ENCODE assay signal across 9 cellular contexts in genomic region chr5:64165500-64166200, GRCh38. TPM values are rescaled to one million over a fixed set of nuclear protein-coding genes. Genes with fewer than 3 reads are reported as not detected.
DNase-seq lines count a peak whose midpoint lies in the region; ATAC-seq, FAIRE-seq and TF ChIP-seq lines count a peak whose summit lies in the region.
"Had no signal": no experiment of that assay in that cellular context is flagged by ENCODE, and none has a peak within 500 bp of the region (broad histone marks: within the 10 kb centered on the region; RNA-seq: fewer than 3 reads in every experiment).

A gene with protein sequence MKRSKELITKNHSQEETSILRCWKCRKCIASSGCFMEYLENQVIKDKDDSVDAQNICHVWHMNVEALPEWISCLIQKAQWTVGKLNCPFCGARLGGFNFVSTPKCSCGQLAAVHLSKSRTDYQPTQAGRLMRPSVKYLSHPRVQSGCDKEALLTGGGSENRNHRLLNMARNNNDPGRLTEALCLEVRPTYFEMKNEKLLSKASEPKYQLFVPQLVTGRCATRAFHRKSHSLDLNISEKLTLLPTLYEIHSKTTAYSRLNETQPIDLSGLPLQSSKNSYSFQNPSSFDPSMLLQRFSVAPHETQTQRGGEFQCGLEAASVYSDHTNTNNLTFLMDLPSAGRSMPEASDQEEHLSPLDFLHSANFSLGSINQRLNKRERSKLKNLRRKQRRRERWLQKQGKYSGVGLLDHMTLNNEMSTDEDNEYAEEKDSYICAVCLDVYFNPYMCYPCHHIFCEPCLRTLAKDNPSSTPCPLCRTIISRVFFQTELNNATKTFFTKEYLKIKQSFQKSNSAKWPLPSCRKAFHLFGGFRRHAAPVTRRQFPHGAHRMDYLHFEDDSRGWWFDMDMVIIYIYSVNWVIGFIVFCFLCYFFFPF (plus strand): TSS chr5:64165843. CDS start chr5:64200808, 34,965 bp downstream.

- POLR2A ChIA-PET in T-cell (lab: Charles Lee): no interaction called here

- no peak for FAIRE-seq in urothelium cell line (lab: Jason Lieb, UNC)

- TF ChIP-seq CTCF in AG10803 (conservative IDR thresholded peaks at IDR 0.05; ENCODE audit: low read length): no peak

- H4K20me1 ChIP-seq in GM23248 (ENCODE audit: insufficient read depth): no peaks in the 10 kb centered on the region

- H3K36me3 Mint-ChIP-seq in T-cell: no peaks in the 10 kb centered on the region

- H3K4me3 Mint-ChIP-seq in T-cell: peak within 1 kb of the TSS in 2 of 3 donors; percentile 36 to 55

- in situ Hi-C loops in GM23248 (cut with MboI): no loop called here

- peak within 1 kb of the TSS; percentile 54 for H3K4me3 ChIP-seq in AG10803 (ENCODE audit: low read length)
- peak within 1 kb of the TSS; percentile 63 for H3K4me3 ChIP-seq in GM23248
- peak within 1 kb of the TSS; percentile 79 to 93 for H3K4me3 ChIP-seq in muscle layer of colon (ENCODE audit: low read depth in 1 of 2, low read length in 2 of 2)

- H3K27me3 ChIP-seq in GM23248 (replicated peaks; ENCODE audit: insufficient read depth): peaks cover 57% of the 10 kb centered on the region
- no peaks in the 10 kb centered on the region for H3K27me3 ChIP-seq in muscle layer of colon (ENCODE audit: control insufficient read depth in 1 of 2, insufficient read depth in 2 of 2, low read length in 2 of 2)

- no peaks in the 10 kb centered on the region for H3F3A ChIP-seq in GM23248 (ENCODE audit: insufficient read depth)

- ATAC-seq in T-cell (replicated peaks in 1 of 4): peak in 1 of 4 experiments; percentile 13
- no peak for ATAC-seq in GM21825 (IDR thresholded peaks at IDR 0.05; ENCODE audit: unreplicated experiment)

- H3K4me1 ChIP-seq in GM23248 (ENCODE audit: insufficient read depth) (no peaks in the 10 kb centered on the region), muscle layer of colon (ENCODE audit: insufficient read depth, low read length) (peaks cover 13% of the 10 kb centered on the region)

- peak within 1 kb of the TSS; percentile 72 for H2AFZ ChIP-seq in GM23248

- peak within 1 kb of the TSS; percentile 31; the same call in 1 of the 2 replicates for H3K9ac ChIP-seq in GM23248
- H3K9ac ChIP-seq in muscle layer of colon (ENCODE audit: low read length): peak within 1 kb of the TSS; percentile 21

- peaks cover 23 to 30% of the 10 kb centered on the region in 2 donors for H3K27me3 Mint-ChIP-seq in T-cell

- H3K9me3 ChIP-seq in GM23248 (ENCODE audit: low read depth) (no peaks in the 10 kb centered on the region), muscle layer of colon (ENCODE audit: low read length) (no peaks in the 10 kb centered on the region)

- H3K9me2 ChIP-seq in GM23248 (ENCODE audit: insufficient read depth): no peaks in the 10 kb centered on the region

- WGBS in GM23248 (ENCODE audit: low coverage in 1 of 2, low lambda C conversion rate in 2 of 2, missing lambda C conversion rate in 2 of 2), 2 experiments: 2 to 3% methylated on average over 55 to 77 of the region's 88 CpGs

- peaks cover 0 to 8% (median 5%) of the 10 kb centered on the region in 3 donors for H3K4me1 Mint-ChIP-seq in T-cell

- H3K4me2 ChIP-seq in GM23248 (ENCODE audit: unreplicated experiment): peak within 1 kb of the TSS; percentile 76

- CTCF ChIA-PET in T-cell (lab: Charles Lee): no interaction called here

- no peaks in the 10 kb centered on the region for H3K36me3 ChIP-seq in GM23248 (ENCODE audit: low read depth)
- H3K36me3 ChIP-seq in muscle layer of colon (ENCODE audit: insufficient read depth, low read length): no peaks in the 10 kb centered on the region

- DNase-seq in AG10803 (ENCODE audit: low read depth): peak; percentile 16
- peak; percentile 43 for DNase-seq in GM23248
- DNase-seq in T-cell: no peak
- DNase-seq in fibroblast of gingiva (ENCODE audit: low read depth): peak; percentile 16
- peak; percentile 68 for DNase-seq in urothelium cell line (ENCODE audit: low spot score)
- DNase-seq in SW480 (ENCODE audit: low spot score): no peak

- H3K9me3 Mint-ChIP-seq in T-cell: peaks cover 0 to 11% (median 6%) of the 10 kb centered on the region in 3 donors

- H3K27ac ChIP-seq in GM23248: no peak within 1 kb of the TSS
- peak within 1 kb of the TSS; percentile 49 for H3K27ac ChIP-seq in muscle layer of colon (ENCODE audit: low read depth, low read length)
- H3K27ac ChIP-seq: epithelial cell of prostate had no signal

- no peaks in the 10 kb centered on the region for H3K79me2 ChIP-seq in GM23248 (ENCODE audit: insufficient read depth)

- no peak within 1 kb of the TSS for H3K27ac Mint-ChIP-seq in T-cell

RNA-seq across cellular contexts. Expression of the gene that starts here (rescaled TPM):
- 0.32 TPM in 1 of 2 replicates, not detected in the other for total RNA-seq in GM23248 (2014; rRNA removed; shearing (Covaris generic))
- 0.04 and 0.10 TPM in 2 replicates for polyA plus RNA-seq in GM23248 (2016; fragmentation: Nextera tagmentation; extraction: Ambion mirVana)
- total RNA-seq in T-cell: not detected

Comparison
In these comparisons a context has a peak if more than half of its experiments do, and no peak if none do; other contexts are left out.
1. Peak in DNase-seq, H3K4me3 ChIP-seq, H3K9ac ChIP-seq and H3K4me2 ChIP-seq in GM23248; RNA of the gene not detected or under 1 TPM.
2. DNase-seq: peak in AG10803 (single experiment), fibroblast of gingiva (single experiment) and urothelium cell line (single experiment); none in T-cell (0 of 34) and SW480 (single experiment).
3. Peak in every context shown above with its lines, with median percentiles within 50 percentile points of each other: H3K4me3 ChIP-seq.